Comparison of ENCODE assay signal across 16 cellular contexts in the genomic region with DNA sequence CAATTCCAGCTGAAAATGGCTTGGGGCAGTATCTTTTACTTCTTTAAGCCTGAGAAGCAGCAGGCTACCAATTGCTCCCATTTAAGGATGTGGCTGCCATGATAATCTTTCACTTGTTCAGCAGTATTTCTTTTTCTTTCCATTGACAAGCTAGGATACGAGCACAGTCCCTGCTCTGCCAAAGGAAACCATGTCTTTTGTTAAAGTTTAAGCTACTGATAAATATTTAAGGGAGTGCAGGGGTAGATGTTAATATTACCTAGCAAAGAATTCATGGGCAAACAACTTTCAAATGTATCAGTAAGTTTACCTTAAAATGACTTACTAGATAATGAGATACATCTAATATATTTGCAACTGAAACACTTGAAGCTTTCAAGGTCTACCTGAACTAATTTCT.
"Had no signal": no experiment of that assay in that cellular context is flagged by ENCODE, and none has a peak within 500 bp of the region (broad histone marks: within the 10 kb centered on the region; RNA-seq: fewer than 3 reads in every experiment).

No MANE protein-coding gene starts in this region.

- ATAC-seq: SK-N-SH treated with all-trans-retinoic acid at 6 μM for 48 hours had no signal

- H3K27ac ChIP-seq: RWPE1 had no signal

- DNase-seq: KBM-7, MV-4-11, NCI-H1048, NCI-H1105, NCI-H1417, NCI-H1436 treated with DMSO at 0.1 percent for 48 hours, NCI-H1694, NCI-H187 treated with DMSO at 0.1 percent for 48 hours, NCI-H2029 treated with DMSO at 0.1 percent for 48 hours, NCI-H2227 treated with DMSO at 0.1 percent for 48 hours, NCI-H524, NCI-H526 treated with DMSO at 0.1 percent for 48 hours, NCI-H774, SHP77 had no signal
